In genomic region chr1:12618661-12619395, GRCh38 we compare ENCODE assay signal across 1 cellular context.
TF ChIP-seq lines count a peak whose summit lies in the region.

No MANE protein-coding gene starts in this region.

TF ChIP-seq in HepG2, 621 proteins besides CTCF, POLR2A, EP300 and RAD21 (continued from another document and continues in another):
- TF ChIP-seq TEF (CRISPR knock-in tag; IDR thresholded peaks at IDR 0.05), result peak; percentile 54; the same call in 1 of the 2 replicates
- peak; percentile 75 to 78 for TF ChIP-seq NR2F1 (CRISPR knock-in tag; IDR thresholded peaks at IDR 0.05)
- peak; percentile 0 to 33; a peak in 1 of 4 replicates for TF ChIP-seq MAFK (conservative IDR thresholded peaks at IDR 0.05 in 1 of 2, IDR thresholded peaks at IDR 0.05 in 1 of 2; ENCODE audit: low read length in 2 of 2)
- no peak for TF ChIP-seq ZNF782 (CRISPR knock-in tag; IDR thresholded peaks at IDR 0.05; ENCODE audit: borderline replicate concordance)
- peak; percentile 78; the same call in 1 of the 2 replicates for TF ChIP-seq CCDC6 (CRISPR knock-in tag; IDR thresholded peaks at IDR 0.05)
- no peak; the same call in 1 of the 2 replicates for TF ChIP-seq ZNF780A (CRISPR knock-in tag; IDR thresholded peaks at IDR 0.05)
- TF ChIP-seq CEBPZ (IDR thresholded peaks at IDR 0.05; ENCODE audit: low read length), result no peak
- TF ChIP-seq GABPB1 (CRISPR knock-in tag; IDR thresholded peaks at IDR 0.05), result peak; percentile 72
- TF ChIP-seq ZNF749 (CRISPR knock-in tag; IDR thresholded peaks at IDR 0.05; ENCODE audit: borderline replicate concordance), result no peak
- no peak for TF ChIP-seq ZBTB7A (CRISPR knock-in tag; IDR thresholded peaks at IDR 0.05)
- TF ChIP-seq ZBTB4 (CRISPR knock-in tag; IDR thresholded peaks at IDR 0.05; ENCODE audit: borderline replicate concordance), result no peak
- no peak for TF ChIP-seq FOXO4 (CRISPR knock-in tag; conservative IDR thresholded peaks at IDR 0.05)
- no peak for TF ChIP-seq HDAC6 (IDR thresholded peaks at IDR 0.05; ENCODE audit: low read depth, low read length)
- TF ChIP-seq DNMT1 (CRISPR knock-in tag; IDR thresholded peaks at IDR 0.05), result no peak
- TF ChIP-seq RBFOX2 (IDR thresholded peaks at IDR 0.05; ENCODE audit: low read depth, low read length), result peak; percentile 72
- TF ChIP-seq ZNF652 (CRISPR knock-in tag; IDR thresholded peaks at IDR 0.05; ENCODE audit: borderline replicate concordance, low read depth), result peak; percentile 72
- TF ChIP-seq ZNF350 (CRISPR knock-in tag; IDR thresholded peaks at IDR 0.05; ENCODE audit: borderline replicate concordance, low read depth), result peak; percentile 53
- TF ChIP-seq YEATS4 (CRISPR knock-in tag; IDR thresholded peaks at IDR 0.05; ENCODE audit: borderline replicate concordance), result peak; percentile 55; the same call in 1 of the 2 replicates
- 0 out of 2 replicates have a peak, but pooled peaks have one; percentile 18 for TF ChIP-seq RFX3 (CRISPR knock-in tag; IDR thresholded peaks at IDR 0.05)
- TF ChIP-seq ZNF547 (CRISPR knock-in tag; IDR thresholded peaks at IDR 0.05), result no peak
- no peak for TF ChIP-seq ZNF766 (CRISPR knock-in tag; IDR thresholded peaks at IDR 0.05; ENCODE audit: borderline replicate concordance)
- no peak for TF ChIP-seq EEA1 (CRISPR knock-in tag; IDR thresholded peaks at IDR 0.05; ENCODE audit: borderline replicate concordance)
- TF ChIP-seq IRX3 (CRISPR knock-in tag; IDR thresholded peaks at IDR 0.05; ENCODE audit: borderline replicate concordance, low read depth), result no peak
- TF ChIP-seq MIER3 (CRISPR knock-in tag; IDR thresholded peaks at IDR 0.05; ENCODE audit: borderline replicate concordance), result peak; percentile 79; the same call in 1 of the 2 replicates
- TF ChIP-seq BATF2 (CRISPR knock-in tag; IDR thresholded peaks at IDR 0.05), result no peak
- peak; percentile 56; the same call in 1 of the 2 replicates for TF ChIP-seq TFAP4 (IDR thresholded peaks at IDR 0.05; ENCODE audit: borderline replicate concordance, low read depth)
- no peak for TF ChIP-seq ZBTB40 (IDR thresholded peaks at IDR 0.05)
- peak; percentile 58; the same call in 1 of the 2 replicates for TF ChIP-seq ZBTB40 (CRISPR knock-in tag; IDR thresholded peaks at IDR 0.05)
- TF ChIP-seq ZNF207 (IDR thresholded peaks at IDR 0.05; ENCODE audit: borderline replicate concordance), result no peak
- peak; percentile 66 for TF ChIP-seq GATAD1 (CRISPR knock-in tag; IDR thresholded peaks at IDR 0.05)
- TF ChIP-seq ZSCAN12 (CRISPR knock-in tag; IDR thresholded peaks at IDR 0.05), result no peak; the same call in 1 of the 2 replicates
- peak; percentile 88 for TF ChIP-seq HMG20B (CRISPR knock-in tag; conservative IDR thresholded peaks at IDR 0.05)
- no peak for TF ChIP-seq FIP1L1 (IDR thresholded peaks at IDR 0.05; ENCODE audit: borderline replicate concordance, insufficient read depth, low read depth, low read length)
- TF ChIP-seq ZNF629 (CRISPR knock-in tag; conservative IDR thresholded peaks at IDR 0.05), result no peak; the same call in 1 of the 2 replicates
- peak; percentile 68; the same call in 1 of the 2 replicates for TF ChIP-seq ZNF614 (CRISPR knock-in tag; IDR thresholded peaks at IDR 0.05; ENCODE audit: borderline replicate concordance)
- TF ChIP-seq MYNN (CRISPR knock-in tag; IDR thresholded peaks at IDR 0.05; ENCODE audit: low read depth), result no peak
- no peak for TF ChIP-seq MTF2 (CRISPR knock-in tag; IDR thresholded peaks at IDR 0.05; ENCODE audit: borderline replicate concordance)
- TF ChIP-seq ZNF775 (CRISPR knock-in tag; IDR thresholded peaks at IDR 0.05; ENCODE audit: borderline replicate concordance), result no peak
- peak; percentile 50; the same call in 1 of the 2 replicates for TF ChIP-seq ZSCAN21 (CRISPR knock-in tag; IDR thresholded peaks at IDR 0.05; ENCODE audit: borderline replicate concordance)
- no peak for TF ChIP-seq ZNF7 (CRISPR knock-in tag; IDR thresholded peaks at IDR 0.05)
- no peak for TF ChIP-seq ZNF577 (CRISPR knock-in tag; IDR thresholded peaks at IDR 0.05; ENCODE audit: borderline replicate concordance, low read depth)
